ENCODE assay signal across 1 cellular context in the genomic region with DNA sequence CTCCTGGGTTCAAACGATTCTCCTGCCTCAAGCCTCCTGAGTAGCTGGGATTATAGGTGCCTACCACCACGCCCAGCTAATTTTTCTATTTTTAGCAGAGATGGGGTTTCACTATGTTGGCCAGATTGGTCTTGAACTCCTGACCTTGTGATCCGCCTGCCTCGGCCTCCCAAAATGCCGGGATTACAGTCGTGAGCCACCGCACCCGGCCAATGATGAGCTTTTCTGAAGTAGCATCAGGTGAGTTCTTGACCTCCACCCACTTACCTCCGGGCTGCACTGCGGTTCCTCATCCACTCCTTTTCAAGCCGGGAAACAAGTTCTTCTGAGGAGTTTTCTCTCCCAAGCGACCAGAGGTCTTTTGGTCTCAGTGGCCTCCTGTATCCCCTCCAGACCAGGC. TPM values are rescaled to one million over a fixed set of nuclear protein-coding genes. Genes with fewer than 3 reads are reported as not detected.
"Had no signal": no experiment of that assay in that cellular context is flagged by ENCODE, and none has a peak within 500 bp of the region (broad histone marks: within the 10 kb centered on the region; RNA-seq: fewer than 3 reads in every experiment).

No MANE protein-coding gene starts in this region.

RNA-seq across cellular contexts. Expression of gene ABCC6, which starts 14.8 kb away (rescaled TPM):
- total RNA-seq: GM23248 had no signal
